2 cellular contexts compared by ENCODE assay signal in genomic region chr2:53843595-53843994, GRCh38.
TF ChIP-seq lines count a peak whose summit lies in the region.

No MANE protein-coding gene starts in this region.

TF ChIP-seq in GM23338, 12 proteins besides CTCF, POLR2A, EP300 and RAD21:
- no peak for TF ChIP-seq ZNF462 (CRISPR knock-in tag; IDR thresholded peaks at IDR 0.05)
- no peak for TF ChIP-seq EZH2 (IDR thresholded peaks at IDR 0.05; ENCODE audit: low read depth, unreplicated experiment)
- TF ChIP-seq ETS1 (IDR thresholded peaks at IDR 0.05): no peak
- no peak for TF ChIP-seq CREB1 (CRISPR knock-in tag; IDR thresholded peaks at IDR 0.05; ENCODE audit: low read depth)
- no peak for TF ChIP-seq ZNF114 (CRISPR knock-in tag; IDR thresholded peaks at IDR 0.05)
- TF ChIP-seq EZH2phosphoT487 (IDR thresholded peaks at IDR 0.05; ENCODE audit: unreplicated experiment): no peak
- TF ChIP-seq STAT1 (IDR thresholded peaks at IDR 0.05; ENCODE audit: unreplicated experiment): no peak
- no peak for TF ChIP-seq POLR2AphosphoS5 (IDR thresholded peaks at IDR 0.05; ENCODE audit: low read depth)
- TF ChIP-seq NANOG (IDR thresholded peaks at IDR 0.05; ENCODE audit: borderline replicate concordance): no peak

TF ChIP-seq in WTC11, 78 proteins besides CTCF, POLR2A, EP300 and RAD21 (continued from another document):
- TF ChIP-seq PREB (CRISPR knock-in tag; IDR thresholded peaks at IDR 0.05; ENCODE audit: borderline replicate concordance): no peak
- TF ChIP-seq GABPB1 (CRISPR knock-in tag; IDR thresholded peaks at IDR 0.05): no peak
- TF ChIP-seq EMX1 (CRISPR knock-in tag; IDR thresholded peaks at IDR 0.05): no peak
- no peak for TF ChIP-seq CREM (CRISPR knock-in tag; IDR thresholded peaks at IDR 0.05)
- no peak for TF ChIP-seq SMAD4 (CRISPR knock-in tag; IDR thresholded peaks at IDR 0.05)
- no peak for TF ChIP-seq IRF1 (CRISPR knock-in tag; IDR thresholded peaks at IDR 0.05)
- no peak for TF ChIP-seq ZBTB21 (CRISPR knock-in tag; IDR thresholded peaks at IDR 0.05; ENCODE audit: borderline replicate concordance)
- TF ChIP-seq FOXK1 (CRISPR knock-in tag; IDR thresholded peaks at IDR 0.05): no peak
- no peak for TF ChIP-seq ATF1 (CRISPR knock-in tag; IDR thresholded peaks at IDR 0.05)
- no peak for TF ChIP-seq ZSCAN18 (CRISPR knock-in tag; IDR thresholded peaks at IDR 0.05)
- TF ChIP-seq NFYB (CRISPR knock-in tag; conservative IDR thresholded peaks at IDR 0.05; ENCODE audit: low read depth): no peak
